ENCODE assay signal across 8 cellular contexts in genomic region chr3:15377961-15378791, GRCh38. TPM values are rescaled to one million over a fixed set of nuclear protein-coding genes. Genes with fewer than 3 reads are reported as not detected.
DNase-seq lines count a peak whose midpoint lies in the region; ATAC-seq, FAIRE-seq and TF ChIP-seq lines count a peak whose summit lies in the region.

No MANE protein-coding gene starts in this region.

- peak; percentile 91 to 92 (median 91) for TF ChIP-seq CTCF in HCT116 (IDR thresholded peaks at IDR 0.05 in 2 of 3, conservative IDR thresholded peaks at IDR 0.05 in 1 of 3; ENCODE audit: borderline replicate concordance in 1 of 3, insufficient read depth in 1 of 3, low read depth in 2 of 3, low read length in 2 of 3)
- peak; percentile 98 for TF ChIP-seq CTCF in foreskin keratinocyte (conservative IDR thresholded peaks at IDR 0.05)

- RAD21 ChIA-PET in HCT116 (lab: Charles Lee; ENCODE audit: low non-redundant PET in 1 of 2, low total read pairs in 2 of 2, uncharacterized antibody in 2 of 2, unreplicated experiment in 2 of 2), result no interaction called here

- H3K23ac ChIP-seq in neuronal stem cell (ENCODE audit: low read depth, low read length, poor library complexity), result no peak overlapping the region

- peak; percentile 98 for TF ChIP-seq RAD21 in HCT116 (IDR thresholded peaks at IDR 0.05; ENCODE audit: low read depth)

- H4K8ac ChIP-seq in neuronal stem cell (ENCODE audit: low read depth, low read length), result no peak overlapping the region

- H3K27me3 ChIP-seq in HCT116 (ENCODE audit: insufficient read depth, low read length) (no peaks in the 10 kb centered on the region), MG63 (no peaks in the 10 kb centered on the region), foreskin keratinocyte (no peaks in the 10 kb centered on the region), neuronal stem cell (ENCODE audit: control insufficient read depth in 3 of 3, insufficient read depth in 3 of 3, low read depth in 1 of 3, low read length in 3 of 3) (peaks cover 0 to 3% (median 0%) of the 10 kb centered on the region in 3 experiments)

- intact Hi-C loops in HCT116 (cut with micrococcal nuclease), result loop anchor here (1.0 to 5.0 kb wide), 4 partner anchors 16 to 271 kb away; no protein-coding TSS in a partner anchor

- no peak overlapping the region for H2AK5ac ChIP-seq in neuronal stem cell (ENCODE audit: low read depth, low read length)

- no peak overlapping the region for H3K18ac ChIP-seq in neuronal stem cell (ENCODE audit: low read length)

- no peak overlapping the region for H2BK120ac ChIP-seq in neuronal stem cell (ENCODE audit: low read depth, low read length)

- no peak overlapping the region for H2BK15ac ChIP-seq in neuronal stem cell (ENCODE audit: low read length)

- peak; percentile 91 for DNase-seq in HCT116 (ENCODE audit: low read depth, low spot score)
- DNase-seq in MG63, result peak; percentile 80
- DNase-seq in SHP77 treated with DMSO at 0.1 percent for 48 hours (lab: John Stamatoyannopoulos, UW), result peak; percentile 84
- peak; percentile 98 for DNase-seq in activated effector memory CD4-positive, alpha-beta T cell treated with anti-CD3 and anti-CD28 coated beads, Interleukin-2, amount 50 U/mL, for 16 hours
- DNase-seq in foreskin keratinocyte, result peak; percentile 59 to 82
- DNase-seq in neuronal stem cell (ENCODE audit: low spot score), result peak; percentile 81
- DNase-seq in stromal cell of bone marrow (ENCODE audit: low read depth), result peak; percentile 96

- H2AFZ ChIP-seq in HCT116 (ENCODE audit: low read depth, low read length, poor library complexity, severe bottlenecking) (peak overlapping the region; percentile 56), neuronal stem cell (ENCODE audit: low read length) (peak overlapping the region; percentile 92)

- H3K4me1 ChIP-seq in HCT116 (ENCODE audit: control insufficient read depth in 1 of 2, insufficient read depth in 2 of 2, low read length in 2 of 2) (peaks cover 0 to 11% of the 10 kb centered on the region in 2 experiments; a peak in 2 of 4 replicates), foreskin keratinocyte (peaks cover 5% of the 10 kb centered on the region), neuronal stem cell (ENCODE audit: control insufficient read depth in 2 of 2, insufficient read depth in 1 of 2, low read depth in 1 of 2, low read length in 2 of 2) (peaks cover 0 to 2% of the 10 kb centered on the region in 2 donors)

- TF ChIP-seq POLR2A in HCT116 (IDR thresholded peaks at IDR 0.05; ENCODE audit: borderline replicate concordance, extremely low read depth, insufficient read depth, insufficient read length), result no peak

- H3K4me2 ChIP-seq in HCT116 (ENCODE audit: low read length), result peak overlapping the region; percentile 26
- no peak overlapping the region for H3K4me2 ChIP-seq in neuronal stem cell (ENCODE audit: insufficient read depth, low read length, poor library complexity, severe bottlenecking)

- H3K4ac ChIP-seq in neuronal stem cell (ENCODE audit: low read length), result no peak overlapping the region

- H2BK12ac ChIP-seq in neuronal stem cell (ENCODE audit: low read length), result no peak overlapping the region

- no peaks in the 10 kb centered on the region for H3K79me2 ChIP-seq in HCT116 (ENCODE audit: insufficient read depth, low read length)

- no peak overlapping the region for H2BK5ac ChIP-seq in neuronal stem cell (ENCODE audit: low read length)

- H3K27ac ChIP-seq in HCT116 (ENCODE audit: low read depth, low read length), result peak overlapping the region; percentile 39; the same call in 1 of the 2 replicates
- H3K27ac ChIP-seq in foreskin keratinocyte, result peak overlapping the region; percentile 19
- no peak overlapping the region for H3K27ac ChIP-seq in neuronal stem cell (replicated peaks; ENCODE audit: low read length)

- H4K91ac ChIP-seq in neuronal stem cell (ENCODE audit: low read depth, low read length, poor library complexity), result no peak overlapping the region

- CTCF ChIA-PET in HCT116 (lab: Charles Lee), result interaction anchor here (1.6 to 2.1 kb wide), 2 partner anchors 110 kb away, joined by 4 to 9 read pairs; no protein-coding TSS in a partner anchor

- WGBS in neuronal stem cell (ENCODE audit: extremely low coverage in 2 of 2, insufficient read length in 2 of 2, insufficient replicate concordance in 1 of 2), 2 donors, result no CpG with 5 or more reads among the region's 16 CpGs

- no peak overlapping the region for H3K14ac ChIP-seq in neuronal stem cell (ENCODE audit: low read length)

- H3K9me3 ChIP-seq in HCT116 (ENCODE audit: control insufficient read depth in 1 of 2, insufficient read depth in 1 of 2, low read depth in 1 of 2, low read length in 2 of 2) (no peaks in the 10 kb centered on the region), MG63 (no peaks in the 10 kb centered on the region), neuronal stem cell (replicated peaks in 1 of 2; ENCODE audit: control insufficient read depth in 2 of 2, insufficient read depth in 1 of 2, low read depth in 1 of 2, low read length in 2 of 2) (no peaks in the 10 kb centered on the region)

- H4K20me1 ChIP-seq in HCT116 (ENCODE audit: insufficient read depth), result no peaks in the 10 kb centered on the region

- peak; percentile 83 for FAIRE-seq in G401.6 (lab: Jason Lieb, UNC)

- peak overlapping the region; percentile 31; the same call in 1 of the 2 replicates for H3K9ac ChIP-seq in HCT116 (ENCODE audit: low read length)
- H3K9ac ChIP-seq in neuronal stem cell (ENCODE audit: low read depth, low read length, poor library complexity), result no peak overlapping the region

- H3K79me1 ChIP-seq in neuronal stem cell (ENCODE audit: low read depth, low read length), result no peaks in the 10 kb centered on the region

- no peaks in the 10 kb centered on the region for H3K9me2 ChIP-seq in HCT116 (ENCODE audit: insufficient read depth)

- POLR2A ChIA-PET in HCT116 (lab: Charles Lee), result no interaction called here

- H3K4me3 ChIP-seq in HCT116 (replicated peaks in 1 of 2; ENCODE audit: low read depth in 1 of 2, low read length in 2 of 2), result no peak overlapping the region
- no peak overlapping the region for H3K4me3 ChIP-seq in MG63
- H3K4me3 ChIP-seq in neuronal stem cell (ENCODE audit: low read length in 2 of 2), result peak overlapping the region in 1 of 2 donors; percentile 27

- no peaks in the 10 kb centered on the region for H3K36me3 ChIP-seq in HCT116 (ENCODE audit: control insufficient read depth in 1 of 2, insufficient read depth in 2 of 2, low read length in 2 of 2)
- H3K36me3 ChIP-seq in MG63, result no peaks in the 10 kb centered on the region
- H3K36me3 ChIP-seq in neuronal stem cell (replicated peaks in 1 of 2; ENCODE audit: control insufficient read depth in 2 of 2, insufficient read depth in 2 of 2, low read length in 2 of 2), result no peaks in the 10 kb centered on the region

- no TSS peak for BruUV-seq in HCT116 (replicated peaks; lab: Mats Ljungman, UMichigan)

- ATAC-seq in HCT116, result peak; percentile 97
- peak; percentile 94 for ATAC-seq in foreskin keratinocyte

TF ChIP-seq in HCT116, 20 proteins besides CTCF, POLR2A, EP300 and RAD21 (continues in another document):
- TF ChIP-seq SIN3A (IDR thresholded peaks at IDR 0.05; ENCODE audit: low read depth) (no peak), ZFX (IDR thresholded peaks at IDR 0.05) (no peak), ATF3 (IDR thresholded peaks at IDR 0.05) (no peak), CEBPB (IDR thresholded peaks at IDR 0.05; ENCODE audit: low read depth) (no peak; the same call in 1 of the 2 replicates), EZH2 (IDR thresholded peaks at IDR 0.05) (no peak), MAX (IDR thresholded peaks at IDR 0.05) (no peak), SRF (IDR thresholded peaks at IDR 0.05; ENCODE audit: low read depth) (no peak), FOSL1 (IDR thresholded peaks at IDR 0.05; ENCODE audit: low read depth) (no peak), CBX3 (IDR thresholded peaks at IDR 0.05; ENCODE audit: low read depth) (0 out of 2 replicates have a peak, but pooled peaks have one; percentile 27), ZNF274 (IDR thresholded peaks at IDR 0.05; ENCODE audit: low read depth, low read length) (no peak)

RNA-seq across cellular contexts. Expression of gene SH3BP5, which starts 45.8 kb away (rescaled TPM):
- total RNA-seq in HCT116 (2021; ENCODE audit: unreplicated experiment) (13.9 TPM), foreskin keratinocyte (10.0 and 11.2 TPM in 2 replicates)
- 13.6 and 16.3 TPM in 2 replicates for polyA plus RNA-seq in HCT116 (2012)
- 2.8 and 3.1 TPM in 2 replicates for total RNA-seq in MG63 (2014; rRNA removed; shearing (Covaris generic); ENCODE audit: low replicate concordance)
- polyA plus RNA-seq in foreskin keratinocyte, result 6.1 and 6.6 TPM in 2 replicates
- 6.1 TPM for polyA plus RNA-seq in neuronal stem cell (2013, experiment 1 of 2)
- polyA plus RNA-seq in neuronal stem cell (2013, experiment 2 of 2), result 6.0 TPM

RNA-seq across cellular contexts. Expression of gene METTL6, which starts 49.2 kb away (rescaled TPM):
- total RNA-seq in HCT116 (2021; ENCODE audit: unreplicated experiment), result 14.7 TPM
- polyA plus RNA-seq in HCT116 (2012), result 10.9 and 13.3 TPM in 2 replicates
- 13.7 and 20.7 TPM in 2 replicates for total RNA-seq in MG63 (2014; rRNA removed; shearing (Covaris generic); ENCODE audit: low replicate concordance)
- 16.7 and 18.1 TPM in 2 replicates for total RNA-seq in foreskin keratinocyte
- polyA plus RNA-seq in foreskin keratinocyte, result 12.9 and 15.4 TPM in 2 replicates
- polyA plus RNA-seq in neuronal stem cell (2013, experiment 1 of 2), result 15.7 TPM
- polyA plus RNA-seq in neuronal stem cell (2013, experiment 2 of 2), result 15.9 TPM

RNA-seq across cellular contexts. Expression of gene EAF1, which starts 49.2 kb away (rescaled TPM):
- total RNA-seq in HCT116 (2021; ENCODE audit: unreplicated experiment) (32.1 TPM), foreskin keratinocyte (18.0 and 18.9 TPM in 2 replicates)
- 22.3 and 23.3 TPM in 2 replicates for polyA plus RNA-seq in HCT116 (2012)
- 5.6 and 9.9 TPM in 2 replicates for total RNA-seq in MG63 (2014; rRNA removed; shearing (Covaris generic); ENCODE audit: low replicate concordance)
- polyA plus RNA-seq in foreskin keratinocyte, result 4.3 and 5.0 TPM in 2 replicates
- polyA plus RNA-seq in neuronal stem cell (2013, experiment 1 of 2), result 18.8 TPM
- polyA plus RNA-seq in neuronal stem cell (2013, experiment 2 of 2), result 17.9 TPM
